Comparison of ENCODE assay signal across 9 cellular contexts in genomic region chr1:2684000-2684399, GRCh38. TPM values are rescaled to one million over a fixed set of nuclear protein-coding genes. Genes with fewer than 3 reads are reported as not detected.
DNase-seq lines count a peak whose midpoint lies in the region; ATAC-seq and TF ChIP-seq lines count a peak whose summit lies in the region.
"Not testable (repeated sequence)": the region's sequence is repeated elsewhere in the genome, so short reads cannot be mapped to it uniquely, and the experiment has no call there.
"Had no signal": no experiment of that assay in that cellular context is flagged by ENCODE, and none has a peak within 500 bp of the region (broad histone marks: within the 10 kb centered on the region; RNA-seq: fewer than 3 reads in every experiment).

No MANE protein-coding gene starts in this region.

- H3K36me3 Mint-ChIP-seq in activated T-cell treated with anti-CD3 and anti-CD28 coated beads, Interleukin-2, amount 50 U/mL, for 24 hours (ENCODE audit: low read depth) = not testable (repeated sequence)

- H3K27me3 Mint-ChIP-seq in activated T-cell treated with anti-CD3 and anti-CD28 coated beads, Interleukin-2, amount 50 U/mL, for 24 hours = peaks cover 30% of the 10 kb centered on the region

- intact Hi-C loops in mucosa of descending colon (cut with DNase I, micrococcal nuclease) = not testable (repeated sequence)

- not testable (repeated sequence) for H3K27ac ChIP-seq in right atrium auricular region

- not testable (repeated sequence) for H3K9me3 ChIP-seq in MG63, right atrium auricular region, mucosa of descending colon

- not testable (repeated sequence) for H3K4me1 Mint-ChIP-seq in activated T-cell treated with anti-CD3 and anti-CD28 coated beads, Interleukin-2, amount 50 U/mL, for 24 hours (ENCODE audit: low read depth)

- H3K27me3 ChIP-seq in MG63, right atrium auricular region: not testable (repeated sequence)

- H3K4me3 Mint-ChIP-seq in activated T-cell treated with anti-CD3 and anti-CD28 coated beads, Interleukin-2, amount 50 U/mL, for 24 hours = not testable (repeated sequence)

- DNase-seq in MG63 = peak; percentile 32
- DNase-seq in SW480 (ENCODE audit: low spot score) = peak; percentile 9
- DNase-seq in activated T-cell treated with anti-CD3 and anti-CD28 coated beads, Interleukin-2, amount 50 U/mL, for 24 hours = peak; percentile 47
- peak; percentile 24 for DNase-seq in effector CD8-positive, alpha-beta T cell (lab: John Stamatoyannopoulos, UW)
- peak; percentile 69 for DNase-seq in right atrium auricular region (ENCODE audit: low spot score)
- DNase-seq in mucosa of descending colon = peak in 2 of 3 donors; percentile 12 to 57
- DNase-seq in stimulated activated CD8-positive, alpha-beta memory T cell treated with anti-CD3 and anti-CD28 coated beads, Interleukin-4, amount 100 ng/mL, for 48 hours = peak; percentile 24

- H3K36me3 ChIP-seq in MG63; right atrium auricular region; mucosa of descending colon (ENCODE audit: low read depth): not testable (repeated sequence)

- not testable (repeated sequence) for ATAC-seq in mucosa of descending colon

- H3K4me1 ChIP-seq in right atrium auricular region; mucosa of descending colon (ENCODE audit: low read depth): not testable (repeated sequence)

- not testable (repeated sequence) for TF ChIP-seq CTCF in right atrium auricular region (IDR thresholded peaks at IDR 0.05); mucosa of descending colon (IDR thresholded peaks at IDR 0.05)

- not testable (repeated sequence) for H3K27ac Mint-ChIP-seq in activated T-cell treated with anti-CD3 and anti-CD28 coated beads, Interleukin-2, amount 50 U/mL, for 24 hours

- not testable (repeated sequence) for H3K4me3 ChIP-seq in MG63, right atrium auricular region, mucosa of descending colon

- not testable (repeated sequence) for H3K9me3 Mint-ChIP-seq in activated T-cell treated with anti-CD3 and anti-CD28 coated beads, Interleukin-2, amount 50 U/mL, for 24 hours

RNA-seq across cellular contexts. Expression of gene MMEL1, which starts 51.2 kb away (rescaled TPM):
- not detected in 2 replicates for total RNA-seq in MG63 (2014; rRNA removed; shearing (Covaris generic); ENCODE audit: low replicate concordance)
- total RNA-seq in right atrium auricular region (not detected), mucosa of descending colon (10 to 100 TPM in 1 of 3 donors, 1 to 10 TPM in 2; 4.2 to 10.9 (median 9.4) TPM)
- total RNA-seq: GM23248, SK-MEL-5 had no signal

Comparison
In these comparisons a context has a peak if more than half of its experiments do, and no peak if none do; other contexts are left out.
1. DNase-seq: peak in every context shown above with its lines; median percentile 69 in right atrium auricular region; 47 in activated T-cell treated with anti-CD3 and anti-CD28 coated beads, Interleukin-2, amount 50 U/mL, for 24 hours; 34 in mucosa of descending colon; 32 in MG63; 24 in effector CD8-positive, alpha-beta T cell; 24 in stimulated activated CD8-positive, alpha-beta memory T cell treated with anti-CD3 and anti-CD28 coated beads, Interleukin-4, amount 100 ng/mL, for 48 hours; 9 in SW480.